In the genomic region with DNA sequence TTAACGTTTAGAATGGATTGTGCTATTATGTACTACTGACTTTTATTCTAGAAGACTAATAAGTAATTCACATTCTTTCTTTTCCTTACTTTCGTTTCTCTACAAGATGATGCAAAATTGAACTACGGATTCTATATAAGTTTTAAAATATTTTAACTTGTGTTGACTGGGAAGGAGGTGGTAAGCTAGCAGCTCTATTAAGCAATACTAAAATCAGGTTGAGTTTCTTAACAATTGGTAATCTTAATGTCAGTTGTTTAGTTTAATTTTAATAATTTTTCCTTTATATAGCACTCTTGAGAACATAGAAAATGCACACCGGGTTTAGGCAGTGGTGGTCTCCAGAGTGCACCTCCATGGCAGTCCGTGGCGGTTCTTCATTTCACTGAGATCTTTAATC, we compare ENCODE assay signal across 9 cellular contexts. TPM values are rescaled to one million over a fixed set of nuclear protein-coding genes. Genes with fewer than 3 reads are reported as not detected.
DNase-seq lines count a peak whose midpoint lies in the region; ATAC-seq, FAIRE-seq and TF ChIP-seq lines count a peak whose summit lies in the region.
"Had no signal": no experiment of that assay in that cellular context is flagged by ENCODE, and none has a peak within 500 bp of the region (broad histone marks: within the 10 kb centered on the region; RNA-seq: fewer than 3 reads in every experiment).

No MANE protein-coding gene starts in this region.

- no peak for FAIRE-seq in kidney (lab: Jason Lieb, UNC)

- H3K27ac ChIP-seq in kidney (ENCODE audit: low read depth in 2 of 2, low read length in 2 of 2) (peak overlapping the region in 1 of 2 donors; percentile 23), suprapubic skin (peak overlapping the region; percentile 99)

- TF ChIP-seq CTCF in kidney (IDR thresholded peaks at IDR 0.05; ENCODE audit: borderline replicate concordance, extremely low read depth, insufficient read depth), result no peak
- TF ChIP-seq CTCF in suprapubic skin (IDR thresholded peaks at IDR 0.05), result no peak

- peaks cover 63% of the 10 kb centered on the region for H3K4me1 Mint-ChIP-seq in activated T-cell treated with anti-CD3 and anti-CD28 coated beads, Interleukin-2, amount 50 U/mL, for 4 hours (ENCODE audit: low read depth)
- H3K4me1 Mint-ChIP-seq in activated naive CD8-positive, alpha-beta T cell (ENCODE audit: low read depth), result peaks cover 67% of the 10 kb centered on the region

- H3K36me3 ChIP-seq in kidney (ENCODE audit: control insufficient read depth in 1 of 2, insufficient read depth in 2 of 2, low read length in 2 of 2) (no peaks in the 10 kb centered on the region), suprapubic skin (no peaks in the 10 kb centered on the region)

- H3K27me3 ChIP-seq in suprapubic skin, result no peaks in the 10 kb centered on the region

- H3K4me1 ChIP-seq in kidney (ENCODE audit: control insufficient read depth in 1 of 2, insufficient read depth in 1 of 2, low read depth in 1 of 2, low read length in 2 of 2), result peaks cover 5 to 14% of the 10 kb centered on the region in 2 donors
- peaks cover 72% of the 10 kb centered on the region for H3K4me1 ChIP-seq in suprapubic skin

- H3K9ac ChIP-seq in kidney (ENCODE audit: low read length in 2 of 2), result peak overlapping the region in 1 of 2 donors; percentile 83

- TF ChIP-seq EP300 in suprapubic skin (IDR thresholded peaks at IDR 0.05), result no peak

- no peak for ATAC-seq in activated T-cell treated with anti-CD3 and anti-CD28 coated beads, Interleukin-2, amount 50 U/mL, for 4 hours

- H3K9me3 ChIP-seq in kidney (ENCODE audit: control insufficient read depth in 1 of 2, low read length in 2 of 2), result no peaks in the 10 kb centered on the region
- H3K9me3 ChIP-seq in suprapubic skin, result no peaks in the 10 kb centered on the region

- no peaks in the 10 kb centered on the region for H3K36me3 Mint-ChIP-seq in activated T-cell treated with anti-CD3 and anti-CD28 coated beads, Interleukin-2, amount 50 U/mL, for 4 hours (ENCODE audit: insufficient read depth)
- no peaks in the 10 kb centered on the region for H3K36me3 Mint-ChIP-seq in activated naive CD8-positive, alpha-beta T cell

- intact Hi-C loops in kidney (cut with DNase I), result no loop called here

- H3K27me3 Mint-ChIP-seq in activated T-cell treated with anti-CD3 and anti-CD28 coated beads, Interleukin-2, amount 50 U/mL, for 4 hours (ENCODE audit: low read depth), result no peaks in the 10 kb centered on the region
- no peaks in the 10 kb centered on the region for H3K27me3 Mint-ChIP-seq in activated naive CD8-positive, alpha-beta T cell

- H3K9me3 Mint-ChIP-seq in activated T-cell treated with anti-CD3 and anti-CD28 coated beads, Interleukin-2, amount 50 U/mL, for 4 hours, result no peaks in the 10 kb centered on the region
- no peaks in the 10 kb centered on the region for H3K9me3 Mint-ChIP-seq in activated naive CD8-positive, alpha-beta T cell (ENCODE audit: low read depth)

- H3K4me3 Mint-ChIP-seq in activated T-cell treated with anti-CD3 and anti-CD28 coated beads, Interleukin-2, amount 50 U/mL, for 4 hours, result peak overlapping the region; percentile 88
- peak overlapping the region; percentile 95 for H3K4me3 Mint-ChIP-seq in activated naive CD8-positive, alpha-beta T cell

- peak overlapping the region; percentile 94 for H3K27ac Mint-ChIP-seq in activated naive CD8-positive, alpha-beta T cell

- TF ChIP-seq POLR2A in suprapubic skin (IDR thresholded peaks at IDR 0.05), result no peak

- H3K4me3 ChIP-seq in kidney (ENCODE audit: low read length in 2 of 2) (peak overlapping the region; percentile 84 to 88), suprapubic skin (peak overlapping the region; percentile 90)

- WGBS in suprapubic skin, result 38% methylated on average over 6 of the region's 6 CpGs

- DNase-seq in activated T-cell treated with anti-CD3 and anti-CD28 coated beads, Interleukin-2, amount 50 U/mL, for 4 hours, result no peak
- DNase-seq in activated T-cell treated with anti-CD3 and anti-CD28 coated beads for 4 hours (no peak), kidney (no peak), suprapubic skin (ENCODE audit: low spot score in 2 of 2) (no peak), NOMO-1 treated with DMSO at 0.1 percent for 48 hours (lab: John Stamatoyannopoulos, UW; ENCODE audit: unreplicated experiment) (no peak), kidney glomerular epithelial cell (lab: John Stamatoyannopoulos, UW) (no peak), mucosa of gallbladder (ENCODE audit: low spot score) (no peak)
- DNase-seq: cerebellar nuclear complex had no signal

RNA-seq across cellular contexts. Expression of gene SOCS5, which starts 1.3 kb away (rescaled TPM):
- 1 to 10 TPM; 5.7 to 6.5 (median 6.0) TPM for total RNA-seq in activated T-cell treated with anti-CD3 and anti-CD28 coated beads, Interleukin-2, amount 50 U/mL, for 4 hours
- total RNA-seq in kidney (24.1 TPM), suprapubic skin (10 to 100 TPM; 15.0 to 26.7 (median 17.8) TPM), mucosa of gallbladder (20.2 TPM)
- polyA plus RNA-seq in kidney (ENCODE audit: insufficient read depth, low read depth, low replicate concordance), result 6.1 TPM
